In genomic region chr1:219362702-219363101, GRCh38 we compare ENCODE assay signal across 21 cellular contexts.
DNase-seq lines count a peak whose midpoint lies in the region; ATAC-seq and TF ChIP-seq lines count a peak whose summit lies in the region.
"Had no signal": no experiment of that assay in that cellular context is flagged by ENCODE, and none has a peak within 500 bp of the region (broad histone marks: within the 10 kb centered on the region; RNA-seq: fewer than 3 reads in every experiment).

No MANE protein-coding gene starts in this region.

- H3K4me3 Mint-ChIP-seq in nephron: no peak overlapping the region
- H3K4me3 Mint-ChIP-seq: B cell; CD4-positive, alpha-beta memory T cell; GM23338; H9 had no signal

- no peaks in the 10 kb centered on the region for H3K27me3 Mint-ChIP-seq in nephron (ENCODE audit: low read depth)
- H3K27me3 Mint-ChIP-seq: B cell; CD4-positive, alpha-beta memory T cell had no signal

- no peaks in the 10 kb centered on the region for H3K36me3 ChIP-seq in left lung

- peak; percentile 54 for ATAC-seq in left lung
- no peak for ATAC-seq in GM18868 (IDR thresholded peaks at IDR 0.05; ENCODE audit: unreplicated experiment)
- no peak for ATAC-seq in HG02642 (IDR thresholded peaks at IDR 0.05; ENCODE audit: poor library complexity, unreplicated experiment)
- no peak for ATAC-seq in HG02970 (IDR thresholded peaks at IDR 0.05; ENCODE audit: low FRiP score, unreplicated experiment)
- ATAC-seq: GM12878, GM23338, HCT116 had no signal

- TF ChIP-seq CTCF in left lung (IDR thresholded peaks at IDR 0.05): no peak
- no peak for TF ChIP-seq CTCF in nephron (IDR thresholded peaks at IDR 0.05; ENCODE audit: unreplicated experiment in 3 of 3)

- H3K36me3 Mint-ChIP-seq in nephron (ENCODE audit: low read depth): no peaks in the 10 kb centered on the region
- H3K36me3 Mint-ChIP-seq: CD4-positive, alpha-beta memory T cell had no signal

- peaks cover 32% of the 10 kb centered on the region for H3K4me1 Mint-ChIP-seq in nephron
- H3K4me1 Mint-ChIP-seq: B cell; CD4-positive, alpha-beta memory T cell; GM23338; H9 had no signal

- H3K9me3 ChIP-seq in left lung: no peaks in the 10 kb centered on the region

- no peaks in the 10 kb centered on the region for H3K4me1 ChIP-seq in left lung

- no peak overlapping the region for H3K4me3 ChIP-seq in left lung
- H3K4me3 ChIP-seq: GM12878, GM23338 had no signal

- H3K27ac Mint-ChIP-seq in nephron: peak overlapping the region in 2 of 3 experiments; percentile 54 to 64
- H3K27ac Mint-ChIP-seq: B cell; CD4-positive, alpha-beta memory T cell; GM23338; H9 had no signal

- no peak overlapping the region for H3K27ac ChIP-seq in left lung
- H3K27ac ChIP-seq: 22Rv1 had no signal

- intact Hi-C loops in left lung (cut with DNase I): no loop called here

- DNase-seq in DMS53 (lab: John Stamatoyannopoulos, UW): peak; percentile 31
- no peak for DNase-seq in DMS53 treated with DMSO at 0.1 percent for 48 hours (lab: John Stamatoyannopoulos, UW; ENCODE audit: unreplicated experiment)
- peak; percentile 38 for DNase-seq in dermis blood vessel endothelial cell
- DNase-seq in left lung: no peak
- DNase-seq: C1 segment of cervical spinal cord; Calu3; CD4-positive, alpha-beta memory T cell; COR-L47; DMS79; EL; GDM1; H9 had no signal

- no peaks in the 10 kb centered on the region for H3K9me3 Mint-ChIP-seq in nephron
- H3K9me3 Mint-ChIP-seq: GM23338, H9 had no signal

- H3K27me3 ChIP-seq in left lung: no peaks in the 10 kb centered on the region

Comparison
In these comparisons a context has a peak if more than half of its experiments do, and no peak if none do; other contexts are left out.
1. DNase-seq: peak in DMS53 (single experiment) and dermis blood vessel endothelial cell (single experiment); none in DMS53 treated with DMSO at 0.1 percent for 48 hours (single experiment) and left lung (0 of 2).